Comparison of ENCODE assay signal across 19 cellular contexts in the genomic region with DNA sequence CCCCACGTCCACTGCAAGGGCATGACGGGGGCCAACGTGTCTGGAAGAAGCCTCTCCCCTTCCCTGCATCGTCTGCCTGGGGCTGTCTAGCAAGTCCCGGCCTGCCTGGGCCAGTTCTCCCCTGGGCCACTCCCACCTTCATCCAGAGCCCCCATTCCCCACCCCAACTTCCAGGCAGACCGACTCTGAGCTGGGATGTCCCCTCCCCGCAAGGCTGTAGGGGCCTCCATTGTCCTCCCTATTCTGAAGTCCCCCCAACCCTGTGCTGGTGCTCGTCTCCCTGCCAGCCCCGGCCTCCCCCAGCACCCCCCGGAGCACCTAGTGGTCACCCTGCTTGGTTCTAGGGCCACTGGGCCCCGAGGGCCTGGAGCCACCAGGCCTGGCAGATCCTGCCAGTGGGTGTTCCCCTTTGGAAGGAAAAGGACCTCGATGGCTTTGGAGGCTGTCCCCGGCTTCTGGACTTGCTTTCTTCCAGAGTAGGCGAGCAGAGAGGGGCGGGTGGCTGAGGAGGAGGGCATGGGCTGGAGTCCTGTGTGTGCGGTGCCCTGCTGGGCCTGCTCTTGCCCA. TPM values are rescaled to one million over a fixed set of nuclear protein-coding genes. Genes with fewer than 3 reads are reported as not detected.
DNase-seq lines count a peak whose midpoint lies in the region; ATAC-seq and TF ChIP-seq lines count a peak whose summit lies in the region.
"Had no signal": no experiment of that assay in that cellular context is flagged by ENCODE, and none has a peak within 500 bp of the region (broad histone marks: within the 10 kb centered on the region; RNA-seq: fewer than 3 reads in every experiment).

No MANE protein-coding gene starts in this region.

- ATAC-seq in HCT116 (no peak), lower lobe of right lung (no peak)
- ATAC-seq: stimulated activated effector memory CD8-positive, alpha-beta T cell treated with anti-CD3 and anti-CD28 coated beads, Interleukin-12 subunit alpha, Interleukin-12 subunit beta, amount 100 ng/mL, for 72 hours had no signal

- no peak for TF ChIP-seq POLR2A in HCT116 (IDR thresholded peaks at IDR 0.05; ENCODE audit: borderline replicate concordance, extremely low read depth, insufficient read depth, insufficient read length)

- intact Hi-C loops in HCT116 (cut with micrococcal nuclease) (no loop called here), lower lobe of right lung (cut with DNase I) (no loop called here)

- CTCF ChIA-PET in HCT116 (lab: Charles Lee) (no interaction called here), GM10248 (lab: Yijun Ruan, JAX) (interaction anchor here (1.0 to 17.8 kb wide), 3 partner anchors 12 to 32 kb away, joined by 3 to 201 read pairs (median 4); no protein-coding TSS in a partner anchor)
- CTCF ChIA-PET in activated CD4-positive, alpha-beta memory T cell treated with anti-CD3 and anti-CD28 coated beads, Interleukin-2, amount 10 ng/mL, durations not matched to agents 7 days and 5 days (lab: Charles Lee), result interaction anchor here (2.3 kb wide), 1 partner anchor 67 kb away, joined by 5 read pairs; no protein-coding TSS in a partner anchor

- no peaks in the 10 kb centered on the region for H3K9me3 Mint-ChIP-seq in chondrocyte (ENCODE audit: low read depth)
- H3K9me3 Mint-ChIP-seq in activated CD4-positive, alpha-beta memory T cell treated with anti-CD3 and anti-CD28 coated beads, Interleukin-2, amount 10 ng/mL, durations not matched to agents 7 days and 5 days, result no peaks in the 10 kb centered on the region
- H3K9me3 Mint-ChIP-seq: activated naive CD8-positive, alpha-beta T cell treated with anti-CD3 and anti-CD28 coated beads, Interleukin-2, amount 10 ng/mL, durations not matched to agents 7 days and 5 days; activated T-cell treated with anti-CD3 and anti-CD28 coated beads, Interleukin-2, amount 50 U/mL, for 24 hours; stimulated activated effector memory CD8-positive, alpha-beta T cell treated with anti-CD3 and anti-CD28 coated beads, Interleukin-12 subunit alpha, Interleukin-12 subunit beta, amount 100 ng/mL, for 72 hours had no signal

- no peak for TF ChIP-seq RAD21 in HCT116 (IDR thresholded peaks at IDR 0.05; ENCODE audit: low read depth)

- RAD21 ChIA-PET in HCT116 (lab: Charles Lee; ENCODE audit: low non-redundant PET in 1 of 2, low total read pairs in 2 of 2, uncharacterized antibody in 2 of 2, unreplicated experiment in 2 of 2), result no interaction called here

- peaks cover 64% of the 10 kb centered on the region for H3K4me1 Mint-ChIP-seq in chondrocyte (ENCODE audit: low read depth)
- H3K4me1 Mint-ChIP-seq in activated CD4-positive, alpha-beta memory T cell treated with anti-CD3 and anti-CD28 coated beads, Interleukin-2, amount 10 ng/mL, durations not matched to agents 7 days and 5 days, result peaks cover 14% of the 10 kb centered on the region

- H3K4me1 ChIP-seq in HCT116 (ENCODE audit: control insufficient read depth in 1 of 2, insufficient read depth in 2 of 2, low read length in 2 of 2) (peaks cover 30 to 59% of the 10 kb centered on the region in 2 experiments), lower lobe of right lung (peaks cover 87% of the 10 kb centered on the region), subcutaneous abdominal adipose tissue (ENCODE audit: control insufficient read depth in 5 of 5, insufficient read depth in 5 of 5, low read length in 5 of 5) (peaks cover 8 to 89% (median 81%) of the 10 kb centered on the region in 5 donors)

- H3K27ac Mint-ChIP-seq in chondrocyte (ENCODE audit: unreplicated experiment), result peak overlapping the region; percentile 86
- H3K27ac Mint-ChIP-seq in activated CD4-positive, alpha-beta memory T cell treated with anti-CD3 and anti-CD28 coated beads, Interleukin-2, amount 10 ng/mL, durations not matched to agents 7 days and 5 days, result no peak overlapping the region
- H3K27ac Mint-ChIP-seq: activated naive CD8-positive, alpha-beta T cell treated with anti-CD3 and anti-CD28 coated beads, Interleukin-2, amount 10 ng/mL, durations not matched to agents 7 days and 5 days; activated T-cell treated with anti-CD3 and anti-CD28 coated beads, Interleukin-2, amount 50 U/mL, for 24 hours; stimulated activated effector memory CD8-positive, alpha-beta T cell treated with anti-CD3 and anti-CD28 coated beads, Interleukin-12 subunit alpha, Interleukin-12 subunit beta, amount 100 ng/mL, for 72 hours had no signal

- no peak overlapping the region for H3K4me3 ChIP-seq in HCT116 (replicated peaks in 1 of 2; ENCODE audit: low read depth in 1 of 2, low read length in 2 of 2)
- no peak overlapping the region for H3K4me3 ChIP-seq in lower lobe of right lung
- H3K4me3 ChIP-seq in subcutaneous abdominal adipose tissue (ENCODE audit: low read depth in 1 of 5, low read length in 5 of 5), result peak overlapping the region in 3 of 5 donors; percentile 6 to 37 (median 11)
- H3K4me3 ChIP-seq: GM23248 had no signal

- no peak overlapping the region for H3K4me2 ChIP-seq in HCT116 (ENCODE audit: low read length)

- H3K27ac ChIP-seq in HCT116 (ENCODE audit: low read depth, low read length) (peak overlapping the region; percentile 12; the same call in 1 of the 2 replicates), lower lobe of right lung (peak overlapping the region; percentile 82), subcutaneous abdominal adipose tissue (ENCODE audit: low read depth, low read length) (peak overlapping the region; percentile 82)
- H3K27ac ChIP-seq: epithelial cell of prostate, GM23248, VCaP had no signal

- H2AFZ ChIP-seq in HCT116 (ENCODE audit: low read depth, low read length, poor library complexity, severe bottlenecking), result no peak overlapping the region
- H2AFZ ChIP-seq: GM23248 had no signal

- no peaks in the 10 kb centered on the region; the same call in 1 of the 2 replicates for H4K20me1 ChIP-seq in HCT116 (ENCODE audit: insufficient read depth)

- BruUV-seq in HCT116 (replicated peaks; lab: Mats Ljungman, UMichigan), result no TSS peak

- H3K9me2 ChIP-seq in HCT116 (ENCODE audit: insufficient read depth), result no peaks in the 10 kb centered on the region

- no peak for DNase-seq in HCT116 (ENCODE audit: low read depth, low spot score)
- DNase-seq in chondrocyte (ENCODE audit: low spot score), result no peak
- DNase-seq in lower lobe of right lung, result no peak
- DNase-seq in activated CD4-positive, alpha-beta memory T cell treated with anti-CD3 and anti-CD28 coated beads, Interleukin-2, amount 10 ng/mL, durations not matched to agents 7 days and 5 days, result no peak
- DNase-seq in amygdala (lab: John Stamatoyannopoulos, UW), result no peak
- DNase-seq in GM10248 (ENCODE audit: extremely low spot score), result no peak
- no peak for DNase-seq in NK-92 treated with Interleukin-12 subunit alpha and Interleukin-12 subunit beta, amount 100 ng/mL, for 24 hours (lab: John Stamatoyannopoulos, UW)
- DNase-seq: activated CD4-positive, alpha-beta T cell treated with anti-CD3 and anti-CD28 coated beads, Interleukin-2, amount 50 U/mL, for 48 hours; activated naive CD8-positive, alpha-beta T cell treated with anti-CD3 and anti-CD28 coated beads, Interleukin-2, amount 10 ng/mL, durations not matched to agents 7 days and 5 days; activated T-cell treated with anti-CD3 and anti-CD28 coated beads, Interleukin-2, amount 50 U/mL, for 24 hours; cerebellar nuclear complex; GM23248; NCI-H1436; NCI-H345 had no signal

- H3K9ac ChIP-seq in HCT116 (ENCODE audit: low read length) (no peak overlapping the region), subcutaneous abdominal adipose tissue (ENCODE audit: low read length in 5 of 5) (peak overlapping the region in 4 of 5 donors; percentile 8 to 68 (median 40))
- H3K9ac ChIP-seq: GM23248 had no signal

- H3K36me3 ChIP-seq in HCT116 (ENCODE audit: control insufficient read depth in 1 of 2, insufficient read depth in 2 of 2, low read length in 2 of 2) (no peaks in the 10 kb centered on the region), lower lobe of right lung (no peaks in the 10 kb centered on the region), subcutaneous abdominal adipose tissue (ENCODE audit: control insufficient read depth in 5 of 5, insufficient read depth in 5 of 5, low read length in 5 of 5) (no peaks in the 10 kb centered on the region)

- H3K4me3 Mint-ChIP-seq in chondrocyte (ENCODE audit: unreplicated experiment), result peak overlapping the region; percentile 62
- no peak overlapping the region for H3K4me3 Mint-ChIP-seq in activated CD4-positive, alpha-beta memory T cell treated with anti-CD3 and anti-CD28 coated beads, Interleukin-2, amount 10 ng/mL, durations not matched to agents 7 days and 5 days
- H3K4me3 Mint-ChIP-seq: activated naive CD8-positive, alpha-beta T cell treated with anti-CD3 and anti-CD28 coated beads, Interleukin-2, amount 10 ng/mL, durations not matched to agents 7 days and 5 days; activated T-cell treated with anti-CD3 and anti-CD28 coated beads, Interleukin-2, amount 50 U/mL, for 24 hours; stimulated activated effector memory CD8-positive, alpha-beta T cell treated with anti-CD3 and anti-CD28 coated beads, Interleukin-12 subunit alpha, Interleukin-12 subunit beta, amount 100 ng/mL, for 72 hours had no signal

- POLR2A ChIA-PET in HCT116 (lab: Charles Lee) (no interaction called here), GM10248 (lab: Yijun Ruan, JAX) (no interaction called here)
- POLR2A ChIA-PET in activated CD4-positive, alpha-beta memory T cell treated with anti-CD3 and anti-CD28 coated beads, Interleukin-2, amount 10 ng/mL, durations not matched to agents 7 days and 5 days (lab: Charles Lee), result interaction anchor here (1.3 kb wide), 2 partner anchors 10 to 49 kb away, joined by 3 to 5 read pairs; no protein-coding TSS in a partner anchor

- H3K27me3 ChIP-seq in HCT116 (ENCODE audit: insufficient read depth, low read length) (no peaks in the 10 kb centered on the region), lower lobe of right lung (ENCODE audit: low read depth) (no peaks in the 10 kb centered on the region), subcutaneous abdominal adipose tissue (ENCODE audit: control insufficient read depth in 5 of 5, insufficient read depth in 4 of 5, low read length in 5 of 5) (peaks cover 0 to 11% (median 0%) of the 10 kb centered on the region in 5 donors)

- H3K36me3 Mint-ChIP-seq in chondrocyte (ENCODE audit: low read depth), result no peaks in the 10 kb centered on the region
- H3K36me3 Mint-ChIP-seq in activated CD4-positive, alpha-beta memory T cell treated with anti-CD3 and anti-CD28 coated beads, Interleukin-2, amount 10 ng/mL, durations not matched to agents 7 days and 5 days (ENCODE audit: low read depth), result no peaks in the 10 kb centered on the region
- H3K36me3 Mint-ChIP-seq: activated naive CD8-positive, alpha-beta T cell treated with anti-CD3 and anti-CD28 coated beads, Interleukin-2, amount 10 ng/mL, durations not matched to agents 7 days and 5 days; stimulated activated effector memory CD8-positive, alpha-beta T cell treated with anti-CD3 and anti-CD28 coated beads, Interleukin-12 subunit alpha, Interleukin-12 subunit beta, amount 100 ng/mL, for 72 hours had no signal

- TF ChIP-seq CTCF in HCT116 (IDR thresholded peaks at IDR 0.05 in 2 of 3, conservative IDR thresholded peaks at IDR 0.05 in 1 of 3; ENCODE audit: borderline replicate concordance in 1 of 3, insufficient read depth in 1 of 3, low read depth in 2 of 3, low read length in 2 of 3) (no peak), chondrocyte (IDR thresholded peaks at IDR 0.05) (no peak), lower lobe of right lung (IDR thresholded peaks at IDR 0.05) (no peak), GM10248 (IDR thresholded peaks at IDR 0.05; ENCODE audit: control extremely low read depth, extremely low read depth, low read depth, missing control alignments) (no peak)

- H3K9me3 ChIP-seq in HCT116 (ENCODE audit: control insufficient read depth in 1 of 2, insufficient read depth in 1 of 2, low read depth in 1 of 2, low read length in 2 of 2), result no peaks in the 10 kb centered on the region
- no peaks in the 10 kb centered on the region for H3K9me3 ChIP-seq in lower lobe of right lung
- H3K9me3 ChIP-seq in subcutaneous abdominal adipose tissue (ENCODE audit: control insufficient read depth in 5 of 5, low read length in 5 of 5), result no peaks in the 10 kb centered on the region

- peaks cover 93% of the 10 kb centered on the region for H3K79me2 ChIP-seq in HCT116 (ENCODE audit: insufficient read depth, low read length)

- no peaks in the 10 kb centered on the region for H3K27me3 Mint-ChIP-seq in chondrocyte (ENCODE audit: low read depth)
- H3K27me3 Mint-ChIP-seq in activated CD4-positive, alpha-beta memory T cell treated with anti-CD3 and anti-CD28 coated beads, Interleukin-2, amount 10 ng/mL, durations not matched to agents 7 days and 5 days, result peaks cover 10% of the 10 kb centered on the region

RNA-seq across cellular contexts. Expression of a gene that starts 4.8 kb away (rescaled TPM):
- total RNA-seq in HCT116 (2021; ENCODE audit: unreplicated experiment) (18.2 TPM), chondrocyte (58.7 to 62.8 TPM (median 61.2 TPM) in 3 replicates), lower lobe of right lung (21.5 TPM)
- 15.5 and 15.6 TPM in 2 replicates for polyA plus RNA-seq in HCT116 (2012)
- total RNA-seq in activated CD4-positive, alpha-beta memory T cell treated with anti-CD3 and anti-CD28 coated beads, Interleukin-2, amount 10 ng/mL, durations not matched to agents 7 days and 5 days, result under 1 TPM; 0.40 to 0.45 TPM

RNA-seq across cellular contexts. Expression of a gene that starts 30.5 kb away (rescaled TPM):
- total RNA-seq in HCT116 (2021; ENCODE audit: unreplicated experiment) (102 TPM), chondrocyte (21.6 to 24.4 TPM (median 22.4 TPM) in 3 replicates), lower lobe of right lung (40.0 TPM)
- 98.6 and 111 TPM in 2 replicates for polyA plus RNA-seq in HCT116 (2012)
- 10 to 100 TPM; 29.7 to 33.9 TPM for total RNA-seq in activated CD4-positive, alpha-beta memory T cell treated with anti-CD3 and anti-CD28 coated beads, Interleukin-2, amount 10 ng/mL, durations not matched to agents 7 days and 5 days

RNA-seq across cellular contexts. Expression of a gene that starts 47.8 kb away (rescaled TPM):
- 37.1 TPM for total RNA-seq in HCT116 (2021; ENCODE audit: unreplicated experiment)
- polyA plus RNA-seq in HCT116 (2012), result 21.3 and 21.7 TPM in 2 replicates
- total RNA-seq in chondrocyte, result 2.5 to 4.0 TPM (median 2.5 TPM) in 3 replicates
- total RNA-seq in lower lobe of right lung, result 12.9 TPM
- total RNA-seq in activated CD4-positive, alpha-beta memory T cell treated with anti-CD3 and anti-CD28 coated beads, Interleukin-2, amount 10 ng/mL, durations not matched to agents 7 days and 5 days, result 10 to 100 TPM; 12.4 to 13.5 TPM

RNA-seq across cellular contexts. Expression of a gene that starts 51.0 kb away (rescaled TPM):
- total RNA-seq in HCT116 (2021; ENCODE audit: unreplicated experiment) (6.3 TPM), chondrocyte (79.7 to 82.0 TPM (median 81.8 TPM) in 3 replicates), lower lobe of right lung (17.4 TPM)
- polyA plus RNA-seq in HCT116 (2012), result 6.7 and 7.4 TPM in 2 replicates
- total RNA-seq in activated CD4-positive, alpha-beta memory T cell treated with anti-CD3 and anti-CD28 coated beads, Interleukin-2, amount 10 ng/mL, durations not matched to agents 7 days and 5 days, result under 1 TPM in 1 of 2 experiments, not detected in 1; 0.08 TPM
- total RNA-seq: T-helper 1 cell treated with Interleukin-12 subunit alpha and Interleukin-12 subunit beta and Interleukin-4 antibody, amounts not matched to agents 30 ng/mL and 1 ng/mL, for 36 hours had no signal

Comparison
In these comparisons a context has a peak if more than half of its experiments do, and no peak if none do; other contexts are left out.
1. H3K27ac ChIP-seq: peak in every context shown above with its lines; median percentile 82 in lower lobe of right lung; 82 in subcutaneous abdominal adipose tissue; 12 in HCT116.
2. H3K4me3 ChIP-seq: peak in subcutaneous abdominal adipose tissue (3 of 5); none in HCT116 (0 of 2) and lower lobe of right lung (single experiment).
3. RNA of a gene that starts 4.8 kb away (total RNA-seq): 58.7 to 62.8 TPM in chondrocyte, 21.5 TPM in lower lobe of right lung (single experiment) and 18.2 TPM in HCT116 (single experiment); 0.40 to 0.45 TPM in activated CD4-positive, alpha-beta memory T cell treated with anti-CD3 and anti-CD28 coated beads, Interleukin-2, amount 10 ng/mL, durations not matched to agents 7 days and 5 days; every median in the first group is over 10 times any median in the second.